In the genomic region with DNA sequence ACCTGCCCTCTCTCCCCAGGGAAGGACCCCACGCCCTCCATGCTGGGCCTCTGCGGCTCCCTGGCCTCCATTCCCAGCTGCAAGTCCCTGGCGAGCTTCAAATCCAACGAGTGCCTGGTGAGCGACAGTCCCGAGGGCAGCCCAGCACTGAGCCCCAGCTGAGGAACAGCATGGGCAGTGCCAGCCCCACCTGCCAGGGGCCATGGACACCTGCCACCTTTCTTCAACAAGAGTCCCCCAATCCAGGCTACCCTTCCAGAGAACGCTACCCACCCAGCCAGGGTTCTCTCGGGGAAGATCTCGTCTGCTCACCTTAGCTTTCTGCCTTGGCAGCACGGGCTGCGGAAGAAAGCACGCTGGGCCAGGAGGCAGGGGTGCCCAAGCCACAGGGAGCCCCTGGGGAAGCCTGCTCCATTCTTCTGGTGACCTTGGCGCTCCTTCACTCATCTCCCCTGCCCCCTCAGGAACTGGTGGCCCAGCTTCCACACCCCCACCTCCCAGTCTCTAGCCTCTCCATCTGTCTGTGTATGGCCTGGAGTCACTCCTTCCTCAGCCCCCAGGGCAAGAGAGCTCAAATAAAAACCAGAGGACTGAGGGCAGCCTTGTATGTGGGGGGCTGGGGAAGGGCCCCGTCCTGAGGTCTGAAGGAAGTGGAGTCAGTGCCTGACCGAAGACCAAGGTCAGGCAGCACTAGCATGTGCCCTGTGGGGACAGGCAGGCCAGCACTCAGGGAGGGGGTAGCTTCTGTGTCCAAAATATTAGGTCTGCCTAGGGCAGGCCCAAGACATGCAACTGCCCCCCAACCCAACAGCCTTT, we compare ENCODE assay signal across 1 cellular context.
TF ChIP-seq lines count a peak whose summit lies in the region.

No MANE protein-coding gene starts in this region.

TF ChIP-seq in IMR-90, 13 proteins besides CTCF, POLR2A, EP300 and RAD21:
- TF ChIP-seq BHLHE40 (IDR thresholded peaks at IDR 0.05; ENCODE audit: low read depth, low read length) (no peak), FOS (IDR thresholded peaks at IDR 0.05; ENCODE audit: low read depth, low read length) (no peak), RFX5 (IDR thresholded peaks at IDR 0.05; ENCODE audit: low read depth, low read length) (no peak), CHD1 (IDR thresholded peaks at IDR 0.05; ENCODE audit: low read depth, low read length) (no peak), NFE2L2 (IDR thresholded peaks at IDR 0.05; ENCODE audit: low read depth, low read length) (no peak), MXI1 (IDR thresholded peaks at IDR 0.05; ENCODE audit: borderline replicate concordance, low read depth, low read length) (no peak), CEBPB (IDR thresholded peaks at IDR 0.05; ENCODE audit: low read depth, low read length) (no peak), RCOR1 (IDR thresholded peaks at IDR 0.05; ENCODE audit: insufficient replicate concordance, low read length) (no peak), SMC3 (IDR thresholded peaks at IDR 0.05; ENCODE audit: low read depth, low read length) (no peak), MAFK (IDR thresholded peaks at IDR 0.05; ENCODE audit: low read depth, low read length) (no peak), MAZ (IDR thresholded peaks at IDR 0.05; ENCODE audit: borderline replicate concordance, low read depth, low read length) (no peak)
- TF ChIP-seq, protein P1, sequence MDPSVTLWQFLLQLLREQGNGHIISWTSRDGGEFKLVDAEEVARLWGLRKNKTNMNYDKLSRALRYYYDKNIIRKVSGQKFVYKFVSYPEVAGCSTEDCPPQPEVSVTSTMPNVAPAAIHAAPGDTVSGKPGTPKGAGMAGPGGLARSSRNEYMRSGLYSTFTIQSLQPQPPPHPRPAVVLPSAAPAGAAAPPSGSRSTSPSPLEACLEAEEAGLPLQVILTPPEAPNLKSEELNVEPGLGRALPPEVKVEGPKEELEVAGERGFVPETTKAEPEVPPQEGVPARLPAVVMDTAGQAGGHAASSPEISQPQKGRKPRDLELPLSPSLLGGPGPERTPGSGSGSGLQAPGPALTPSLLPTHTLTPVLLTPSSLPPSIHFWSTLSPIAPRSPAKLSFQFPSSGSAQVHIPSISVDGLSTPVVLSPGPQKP (IDR thresholded peaks at IDR 0.05; ENCODE audit: borderline replicate concordance, low read depth, low read length) = no peak
- TF ChIP-seq, protein P2, sequence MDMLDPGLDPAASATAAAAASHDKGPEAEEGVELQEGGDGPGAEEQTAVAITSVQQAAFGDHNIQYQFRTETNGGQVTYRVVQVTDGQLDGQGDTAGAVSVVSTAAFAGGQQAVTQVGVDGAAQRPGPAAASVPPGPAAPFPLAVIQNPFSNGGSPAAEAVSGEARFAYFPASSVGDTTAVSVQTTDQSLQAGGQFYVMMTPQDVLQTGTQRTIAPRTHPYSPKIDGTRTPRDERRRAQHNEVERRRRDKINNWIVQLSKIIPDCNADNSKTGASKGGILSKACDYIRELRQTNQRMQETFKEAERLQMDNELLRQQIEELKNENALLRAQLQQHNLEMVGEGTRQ (IDR thresholded peaks at IDR 0.05; ENCODE audit: low read depth, low read length) = no peak
